ENCODE assay signal across 1 cellular context in genomic region chr19:47497073-47497766, GRCh38.
TF ChIP-seq lines count a peak whose summit lies in the region.

No MANE protein-coding gene starts in this region.

TF ChIP-seq in GM23338, 12 proteins besides CTCF, POLR2A, EP300 and RAD21 (continued from another document):
- TF ChIP-seq, protein P1, sequence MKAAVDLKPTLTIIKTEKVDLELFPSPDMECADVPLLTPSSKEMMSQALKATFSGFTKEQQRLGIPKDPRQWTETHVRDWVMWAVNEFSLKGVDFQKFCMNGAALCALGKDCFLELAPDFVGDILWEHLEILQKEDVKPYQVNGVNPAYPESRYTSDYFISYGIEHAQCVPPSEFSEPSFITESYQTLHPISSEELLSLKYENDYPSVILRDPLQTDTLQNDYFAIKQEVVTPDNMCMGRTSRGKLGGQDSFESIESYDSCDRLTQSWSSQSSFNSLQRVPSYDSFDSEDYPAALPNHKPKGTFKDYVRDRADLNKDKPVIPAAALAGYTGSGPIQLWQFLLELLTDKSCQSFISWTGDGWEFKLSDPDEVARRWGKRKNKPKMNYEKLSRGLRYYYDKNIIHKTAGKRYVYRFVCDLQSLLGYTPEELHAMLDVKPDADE (IDR thresholded peaks at IDR 0.05) = no peak
- no peak for TF ChIP-seq ZNF114 (CRISPR knock-in tag; IDR thresholded peaks at IDR 0.05)
- no peak for TF ChIP-seq EZH2phosphoT487 (IDR thresholded peaks at IDR 0.05; ENCODE audit: unreplicated experiment)
- no peak for TF ChIP-seq ZNF331 (CRISPR knock-in tag; IDR thresholded peaks at IDR 0.05; ENCODE audit: low read depth)
- no peak for TF ChIP-seq NANOG (IDR thresholded peaks at IDR 0.05; ENCODE audit: borderline replicate concordance)
- TF ChIP-seq, protein P2, sequence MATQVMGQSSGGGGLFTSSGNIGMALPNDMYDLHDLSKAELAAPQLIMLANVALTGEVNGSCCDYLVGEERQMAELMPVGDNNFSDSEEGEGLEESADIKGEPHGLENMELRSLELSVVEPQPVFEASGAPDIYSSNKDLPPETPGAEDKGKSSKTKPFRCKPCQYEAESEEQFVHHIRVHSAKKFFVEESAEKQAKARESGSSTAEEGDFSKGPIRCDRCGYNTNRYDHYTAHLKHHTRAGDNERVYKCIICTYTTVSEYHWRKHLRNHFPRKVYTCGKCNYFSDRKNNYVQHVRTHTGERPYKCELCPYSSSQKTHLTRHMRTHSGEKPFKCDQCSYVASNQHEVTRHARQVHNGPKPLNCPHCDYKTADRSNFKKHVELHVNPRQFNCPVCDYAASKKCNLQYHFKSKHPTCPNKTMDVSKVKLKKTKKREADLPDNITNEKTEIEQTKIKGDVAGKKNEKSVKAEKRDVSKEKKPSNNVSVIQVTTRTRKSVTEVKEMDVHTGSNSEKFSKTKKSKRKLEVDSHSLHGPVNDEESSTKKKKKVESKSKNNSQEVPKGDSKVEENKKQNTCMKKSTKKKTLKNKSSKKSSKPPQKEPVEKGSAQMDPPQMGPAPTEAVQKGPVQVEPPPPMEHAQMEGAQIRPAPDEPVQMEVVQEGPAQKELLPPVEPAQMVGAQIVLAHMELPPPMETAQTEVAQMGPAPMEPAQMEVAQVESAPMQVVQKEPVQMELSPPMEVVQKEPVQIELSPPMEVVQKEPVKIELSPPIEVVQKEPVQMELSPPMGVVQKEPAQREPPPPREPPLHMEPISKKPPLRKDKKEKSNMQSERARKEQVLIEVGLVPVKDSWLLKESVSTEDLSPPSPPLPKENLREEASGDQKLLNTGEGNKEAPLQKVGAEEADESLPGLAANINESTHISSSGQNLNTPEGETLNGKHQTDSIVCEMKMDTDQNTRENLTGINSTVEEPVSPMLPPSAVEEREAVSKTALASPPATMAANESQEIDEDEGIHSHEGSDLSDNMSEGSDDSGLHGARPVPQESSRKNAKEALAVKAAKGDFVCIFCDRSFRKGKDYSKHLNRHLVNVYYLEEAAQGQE (IDR thresholded peaks at IDR 0.05; ENCODE audit: unreplicated experiment) = no peak
- TF ChIP-seq CREB1 (CRISPR knock-in tag; IDR thresholded peaks at IDR 0.05; ENCODE audit: low read depth) = no peak
- no peak for TF ChIP-seq POLR2AphosphoS5 (IDR thresholded peaks at IDR 0.05; ENCODE audit: low read depth)
